12 cellular contexts compared by ENCODE assay signal in the genomic region with DNA sequence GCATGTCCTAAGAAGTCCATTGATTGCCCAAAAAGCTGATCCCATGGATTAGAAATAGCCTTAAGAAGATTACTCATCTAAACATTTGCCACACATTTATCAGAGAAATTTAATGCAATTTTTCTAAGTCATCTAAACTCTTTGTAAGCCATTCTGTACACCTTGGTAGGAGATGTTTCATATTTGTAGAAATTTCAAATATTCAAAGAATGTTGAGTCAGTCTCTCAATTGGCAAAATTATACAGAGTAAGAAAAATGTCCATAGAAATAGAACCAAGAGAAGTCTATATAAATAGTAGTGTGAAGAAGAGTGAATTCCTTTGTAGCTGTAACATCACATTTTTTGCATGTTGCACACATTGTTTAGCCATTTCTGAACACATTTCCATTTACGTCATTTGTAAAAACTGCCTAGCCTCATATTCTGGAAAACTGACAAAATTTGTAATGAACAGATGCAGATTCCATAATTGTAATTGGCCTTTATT.
A peak's percentile ranks its signal among the peaks of the same experiment; 100 is the strongest.
DNase-seq lines count a peak whose midpoint lies in the region; ATAC-seq and TF ChIP-seq lines count a peak whose summit lies in the region.
"Had no signal": no experiment of that assay in that cellular context is flagged by ENCODE, and none has a peak within 500 bp of the region (broad histone marks: within the 10 kb centered on the region; RNA-seq: fewer than 3 reads in every experiment).

No MANE protein-coding gene starts in this region.

- H3K36me3 ChIP-seq in SK-N-SH (replicated peaks in 1 of 2; ENCODE audit: control insufficient read depth in 1 of 2, insufficient read depth in 2 of 2, low read length in 1 of 2): no peaks in the 10 kb centered on the region
- H3K36me3 ChIP-seq in CD8-positive, alpha-beta T cell (ENCODE audit: insufficient read depth, low read length): no peaks in the 10 kb centered on the region
- H3K36me3 ChIP-seq: colonic mucosa had no signal

- TF ChIP-seq RAD21 in SK-N-SH (IDR thresholded peaks at IDR 0.05; ENCODE audit: low read length): no peak

- no peaks in the 10 kb centered on the region for H3K9me3 Mint-ChIP-seq in CD8-positive, alpha-beta T cell
- no peaks in the 10 kb centered on the region for H3K9me3 Mint-ChIP-seq in activated CD4-positive, alpha-beta memory T cell treated with anti-CD3 and anti-CD28 coated beads for 36 hours

- no peak for ATAC-seq in HG03378 (IDR thresholded peaks at IDR 0.05; ENCODE audit: unreplicated experiment)
- no peak for ATAC-seq in CD8-positive, alpha-beta T cell

- H3K4me1 Mint-ChIP-seq in CD8-positive, alpha-beta T cell (ENCODE audit: low read depth): no peaks in the 10 kb centered on the region
- H3K4me1 Mint-ChIP-seq in activated CD4-positive, alpha-beta memory T cell treated with anti-CD3 and anti-CD28 coated beads for 36 hours (ENCODE audit: low read depth): no peaks in the 10 kb centered on the region

- peaks cover 21% of the 10 kb centered on the region for H3F3A ChIP-seq in SK-N-SH (replicated peaks; ENCODE audit: insufficient read depth)

- 14% methylated on average over 1 of the region's 1 CpG for WGBS in SK-N-SH (ENCODE audit: low lambda C conversion rate)

- H4K20me1 ChIP-seq in SK-N-SH (ENCODE audit: insufficient read depth): no peaks in the 10 kb centered on the region

- no peaks in the 10 kb centered on the region for H3K27me3 ChIP-seq in SK-N-SH (ENCODE audit: insufficient read depth)
- no peaks in the 10 kb centered on the region for H3K27me3 ChIP-seq in CD8-positive, alpha-beta T cell (ENCODE audit: insufficient read depth, low read length)
- H3K27me3 ChIP-seq: colonic mucosa had no signal

- no peak overlapping the region for H3K4me2 ChIP-seq in SK-N-SH

- no peak overlapping the region for H2AFZ ChIP-seq in SK-N-SH (ENCODE audit: low read depth)

- CTCF ChIA-PET in SK-N-SH (lab: Yijun Ruan, JAX): interaction anchor here (1.0 kb wide), 1 partner anchor 10 kb away, joined by 3 read pairs; no protein-coding TSS in a partner anchor
- CTCF ChIA-PET in CD8-positive, alpha-beta T cell (lab: Charles Lee): no interaction called here
- CTCF ChIA-PET in activated CD4-positive, alpha-beta memory T cell treated with anti-CD3 and anti-CD28 coated beads for 36 hours (lab: Charles Lee): no interaction called here

- no peaks in the 10 kb centered on the region for H3K79me2 ChIP-seq in SK-N-SH (ENCODE audit: insufficient read depth)

- TF ChIP-seq CTCF in SK-N-SH (IDR thresholded peaks at IDR 0.05): no peak
- TF ChIP-seq CTCF in CD8-positive, alpha-beta T cell (IDR thresholded peaks at IDR 0.05): no peak

- no peak overlapping the region for H3K4me3 Mint-ChIP-seq in CD8-positive, alpha-beta T cell
- no peak overlapping the region for H3K4me3 Mint-ChIP-seq in activated CD4-positive, alpha-beta memory T cell treated with anti-CD3 and anti-CD28 coated beads for 36 hours

- intact Hi-C loops in CD8-positive, alpha-beta T cell (cut with DNase I, micrococcal nuclease): no loop called here
- intact Hi-C loops in activated CD4-positive, alpha-beta memory T cell treated with anti-CD3 and anti-CD28 coated beads for 36 hours (cut with micrococcal nuclease): no loop called here

- H3K9ac ChIP-seq in SK-N-SH: no peak overlapping the region

- H3K9me2 ChIP-seq in SK-N-SH: no peaks in the 10 kb centered on the region

- peaks cover 8% of the 10 kb centered on the region for H3K27me3 Mint-ChIP-seq in CD8-positive, alpha-beta T cell (ENCODE audit: low read depth)
- H3K27me3 Mint-ChIP-seq in activated CD4-positive, alpha-beta memory T cell treated with anti-CD3 and anti-CD28 coated beads for 36 hours: peaks cover 3% of the 10 kb centered on the region
- H3K27me3 Mint-ChIP-seq: progenitor cell of endocrine pancreas had no signal

- peak in 1 of 2 experiments; percentile 92; a peak in 2 of 4 replicates for TF ChIP-seq EP300 in SK-N-SH (IDR thresholded peaks at IDR 0.05; ENCODE audit: borderline replicate concordance in 1 of 2, low read depth in 1 of 2, low read length in 1 of 2)

- H3K9me3 ChIP-seq in SK-N-SH: no peaks in the 10 kb centered on the region
- H3K9me3 ChIP-seq in CD8-positive, alpha-beta T cell (ENCODE audit: low read length): no peaks in the 10 kb centered on the region
- H3K9me3 ChIP-seq: colonic mucosa had no signal

- POLR2A ChIA-PET in SK-N-SH (lab: Yijun Ruan, JAX): no interaction called here
- POLR2A ChIA-PET in CD8-positive, alpha-beta T cell (lab: Charles Lee): no interaction called here
- POLR2A ChIA-PET in activated CD4-positive, alpha-beta memory T cell treated with anti-CD3 and anti-CD28 coated beads for 36 hours (lab: Charles Lee): no interaction called here

- peak overlapping the region; percentile 17 to 42; a peak in 3 of 4 replicates for H3K27ac ChIP-seq in SK-N-SH (ENCODE audit: low read depth in 2 of 2, low read length in 1 of 2)
- H3K27ac ChIP-seq in CD8-positive, alpha-beta T cell (ENCODE audit: low read depth, low read length): no peak overlapping the region
- H3K27ac ChIP-seq: colonic mucosa had no signal

- H3K36me3 Mint-ChIP-seq in CD8-positive, alpha-beta T cell: no peaks in the 10 kb centered on the region
- H3K36me3 Mint-ChIP-seq in activated CD4-positive, alpha-beta memory T cell treated with anti-CD3 and anti-CD28 coated beads for 36 hours: no peaks in the 10 kb centered on the region

- H3K4me3 ChIP-seq in SK-N-SH (ENCODE audit: low read depth in 2 of 2, low read length in 1 of 2): no peak overlapping the region
- no peak overlapping the region for H3K4me3 ChIP-seq in CD8-positive, alpha-beta T cell (ENCODE audit: low read depth, low read length)
- H3K4me3 ChIP-seq: colonic mucosa had no signal

- no peak overlapping the region for H3K27ac Mint-ChIP-seq in CD8-positive, alpha-beta T cell
- no peak overlapping the region for H3K27ac Mint-ChIP-seq in activated CD4-positive, alpha-beta memory T cell treated with anti-CD3 and anti-CD28 coated beads for 36 hours
- H3K27ac Mint-ChIP-seq: progenitor cell of endocrine pancreas had no signal

- peaks cover 0 to 18% of the 10 kb centered on the region in 2 experiments; a peak in 2 of 4 replicates for H3K4me1 ChIP-seq in SK-N-SH (ENCODE audit: control insufficient read depth in 1 of 2, insufficient read depth in 2 of 2, low read depth in 1 of 2, low read length in 1 of 2)
- H3K4me1 ChIP-seq in CD8-positive, alpha-beta T cell (ENCODE audit: insufficient read depth, low read length): no peaks in the 10 kb centered on the region
- H3K4me1 ChIP-seq: colonic mucosa had no signal

- DNase-seq in H4 (ENCODE audit: low spot score) (peak; percentile 12), SK-N-SH (no peak), fibroblast of peridontal ligament (ENCODE audit: extremely low read depth) (peak; percentile 93), stromal cell of bone marrow (ENCODE audit: low read depth) (peak; percentile 34)
- no peak for DNase-seq in CD8-positive, alpha-beta T cell
- no peak for DNase-seq in activated CD4-positive, alpha-beta memory T cell treated with anti-CD3 and anti-CD28 coated beads for 36 hours
- DNase-seq: activated CD4-positive, alpha-beta T cell treated with anti-CD3 and anti-CD28 coated beads, Interleukin-2, amount 50 U/mL, for 4 hours; activated naive CD4-positive, alpha-beta T cell; colonic mucosa; NCI-H748 treated with DMSO at 0.1 percent for 48 hours had no signal

TF ChIP-seq in SK-N-SH, 30 proteins besides CTCF, POLR2A, EP300 and RAD21 (continues in another document):
- peak; percentile 82 for TF ChIP-seq FOSL2 (IDR thresholded peaks at IDR 0.05; ENCODE audit: borderline replicate concordance, low read depth)
- TF ChIP-seq SIN3A (IDR thresholded peaks at IDR 0.05; ENCODE audit: borderline replicate concordance, low read depth, low read length): no peak
- TF ChIP-seq, protein P1, sequence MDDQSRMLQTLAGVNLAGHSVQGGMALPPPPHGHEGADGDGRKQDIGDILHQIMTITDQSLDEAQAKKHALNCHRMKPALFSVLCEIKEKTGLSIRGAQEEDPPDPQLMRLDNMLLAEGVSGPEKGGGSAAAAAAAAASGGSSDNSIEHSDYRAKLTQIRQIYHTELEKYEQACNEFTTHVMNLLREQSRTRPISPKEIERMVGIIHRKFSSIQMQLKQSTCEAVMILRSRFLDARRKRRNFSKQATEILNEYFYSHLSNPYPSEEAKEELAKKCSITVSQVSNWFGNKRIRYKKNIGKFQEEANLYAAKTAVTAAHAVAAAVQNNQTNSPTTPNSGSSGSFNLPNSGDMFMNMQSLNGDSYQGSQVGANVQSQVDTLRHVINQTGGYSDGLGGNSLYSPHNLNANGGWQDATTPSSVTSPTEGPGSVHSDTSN (IDR thresholded peaks at IDR 0.05): peak; percentile 63; the same call in 1 of the 2 replicates
- TF ChIP-seq TEAD4 (IDR thresholded peaks at IDR 0.05; ENCODE audit: borderline replicate concordance, insufficient read depth): peak; percentile 98
- TF ChIP-seq RXRA (IDR thresholded peaks at IDR 0.05; ENCODE audit: borderline replicate concordance, low read depth): peak; percentile 50; the same call in 1 of the 2 replicates
- TF ChIP-seq, protein P2, sequence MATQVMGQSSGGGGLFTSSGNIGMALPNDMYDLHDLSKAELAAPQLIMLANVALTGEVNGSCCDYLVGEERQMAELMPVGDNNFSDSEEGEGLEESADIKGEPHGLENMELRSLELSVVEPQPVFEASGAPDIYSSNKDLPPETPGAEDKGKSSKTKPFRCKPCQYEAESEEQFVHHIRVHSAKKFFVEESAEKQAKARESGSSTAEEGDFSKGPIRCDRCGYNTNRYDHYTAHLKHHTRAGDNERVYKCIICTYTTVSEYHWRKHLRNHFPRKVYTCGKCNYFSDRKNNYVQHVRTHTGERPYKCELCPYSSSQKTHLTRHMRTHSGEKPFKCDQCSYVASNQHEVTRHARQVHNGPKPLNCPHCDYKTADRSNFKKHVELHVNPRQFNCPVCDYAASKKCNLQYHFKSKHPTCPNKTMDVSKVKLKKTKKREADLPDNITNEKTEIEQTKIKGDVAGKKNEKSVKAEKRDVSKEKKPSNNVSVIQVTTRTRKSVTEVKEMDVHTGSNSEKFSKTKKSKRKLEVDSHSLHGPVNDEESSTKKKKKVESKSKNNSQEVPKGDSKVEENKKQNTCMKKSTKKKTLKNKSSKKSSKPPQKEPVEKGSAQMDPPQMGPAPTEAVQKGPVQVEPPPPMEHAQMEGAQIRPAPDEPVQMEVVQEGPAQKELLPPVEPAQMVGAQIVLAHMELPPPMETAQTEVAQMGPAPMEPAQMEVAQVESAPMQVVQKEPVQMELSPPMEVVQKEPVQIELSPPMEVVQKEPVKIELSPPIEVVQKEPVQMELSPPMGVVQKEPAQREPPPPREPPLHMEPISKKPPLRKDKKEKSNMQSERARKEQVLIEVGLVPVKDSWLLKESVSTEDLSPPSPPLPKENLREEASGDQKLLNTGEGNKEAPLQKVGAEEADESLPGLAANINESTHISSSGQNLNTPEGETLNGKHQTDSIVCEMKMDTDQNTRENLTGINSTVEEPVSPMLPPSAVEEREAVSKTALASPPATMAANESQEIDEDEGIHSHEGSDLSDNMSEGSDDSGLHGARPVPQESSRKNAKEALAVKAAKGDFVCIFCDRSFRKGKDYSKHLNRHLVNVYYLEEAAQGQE (IDR thresholded peaks at IDR 0.05; ENCODE audit: low read depth, low read length): no peak
- TF ChIP-seq CHD2 (IDR thresholded peaks at IDR 0.05; ENCODE audit: low read length, partially characterized antibody): no peak
- no peak for TF ChIP-seq TAF1 (IDR thresholded peaks at IDR 0.05; ENCODE audit: borderline replicate concordance, low read depth, low read length)
- TF ChIP-seq NRF1 (IDR thresholded peaks at IDR 0.05; ENCODE audit: low read depth, low read length): no peak

Comparison
In these comparisons a context has a peak if more than half of its experiments do, and no peak if none do; other contexts are left out.
1. DNase-seq: peak in H4 (single experiment), fibroblast of peridontal ligament (single experiment) and stromal cell of bone marrow (single experiment); none in SK-N-SH (single experiment), CD8-positive, alpha-beta T cell (0 of 7) and activated CD4-positive, alpha-beta memory T cell treated with anti-CD3 and anti-CD28 coated beads for 36 hours (single experiment).